Comparison of ENCODE assay signal across 21 cellular contexts in genomic region chr19:35165200-35166058, GRCh38. TPM values are rescaled to one million over a fixed set of nuclear protein-coding genes. Genes with fewer than 3 reads are reported as not detected.
DNase-seq lines count a peak whose midpoint lies in the region; ATAC-seq and TF ChIP-seq lines count a peak whose summit lies in the region.
"Had no signal": no experiment of that assay in that cellular context is flagged by ENCODE, and none has a peak within 500 bp of the region (broad histone marks: within the 10 kb centered on the region; RNA-seq: fewer than 3 reads in every experiment).

No MANE protein-coding gene starts in this region.

- H3K36me3 Mint-ChIP-seq in activated naive CD4-positive, alpha-beta T cell treated with anti-CD3 and anti-CD28 coated beads, Interleukin-2, amount 10 ng/mL, durations not matched to agents 7 days and 5 days: peaks cover 96% of the 10 kb centered on the region
- H3K36me3 Mint-ChIP-seq in T-helper 17 cell (ENCODE audit: low read depth): peaks cover 23% of the 10 kb centered on the region
- peaks cover 85% of the 10 kb centered on the region for H3K36me3 Mint-ChIP-seq in effector memory CD8-positive, alpha-beta T cell (ENCODE audit: insufficient read depth)
- peaks cover 78 to 96% of the 10 kb centered on the region in 2 donors for H3K36me3 Mint-ChIP-seq in stimulated activated naive B cell treated with anti-CD40 and anti-IgM and Interleukin-4, amounts not matched to agents 10 μg/mL and 1 μg/mL and 100 μg/mL, for 72 hours

- TF ChIP-seq CTCF in GM20000 (IDR thresholded peaks at IDR 0.05; ENCODE audit: extremely low read depth, missing control alignments): no peak

- H3K9me3 Mint-ChIP-seq in activated naive CD4-positive, alpha-beta T cell treated with anti-CD3 and anti-CD28 coated beads, Interleukin-2, amount 10 ng/mL, durations not matched to agents 7 days and 5 days: peaks cover 40% of the 10 kb centered on the region
- H3K9me3 Mint-ChIP-seq in effector memory CD8-positive, alpha-beta T cell: peaks cover 6 to 11% of the 10 kb centered on the region in 2 donors
- peaks cover 17 to 27% of the 10 kb centered on the region in 2 donors for H3K9me3 Mint-ChIP-seq in stimulated activated naive B cell treated with anti-CD40 and anti-IgM and Interleukin-4, amounts not matched to agents 10 μg/mL and 1 μg/mL and 100 μg/mL, for 72 hours

- peaks cover 5% of the 10 kb centered on the region for H3K9me3 ChIP-seq in T-helper 17 cell (ENCODE audit: control insufficient read depth, low read length, poor library complexity, severe bottlenecking)

- H3K4me1 Mint-ChIP-seq in activated naive CD4-positive, alpha-beta T cell treated with anti-CD3 and anti-CD28 coated beads, Interleukin-2, amount 10 ng/mL, durations not matched to agents 7 days and 5 days: peaks cover 75% of the 10 kb centered on the region
- peaks cover 31% of the 10 kb centered on the region for H3K4me1 Mint-ChIP-seq in T-helper 17 cell
- peaks cover 15 to 26% of the 10 kb centered on the region in 2 donors for H3K4me1 Mint-ChIP-seq in effector memory CD8-positive, alpha-beta T cell (ENCODE audit: low read depth in 2 of 2)
- H3K4me1 Mint-ChIP-seq in stimulated activated naive B cell treated with anti-CD40 and anti-IgM and Interleukin-4, amounts not matched to agents 10 μg/mL and 1 μg/mL and 100 μg/mL, for 72 hours: peaks cover 41 to 71% of the 10 kb centered on the region in 2 donors
- H3K4me1 Mint-ChIP-seq: GM23338 had no signal

- no peaks in the 10 kb centered on the region for H3K27me3 Mint-ChIP-seq in activated naive CD4-positive, alpha-beta T cell treated with anti-CD3 and anti-CD28 coated beads, Interleukin-2, amount 10 ng/mL, durations not matched to agents 7 days and 5 days
- no peaks in the 10 kb centered on the region for H3K27me3 Mint-ChIP-seq in T-helper 17 cell
- no peaks in the 10 kb centered on the region for H3K27me3 Mint-ChIP-seq in effector memory CD8-positive, alpha-beta T cell
- H3K27me3 Mint-ChIP-seq in stimulated activated naive B cell treated with anti-CD40 and anti-IgM and Interleukin-4, amounts not matched to agents 10 μg/mL and 1 μg/mL and 100 μg/mL, for 72 hours: no peaks in the 10 kb centered on the region

- ATAC-seq in T-helper 17 cell (no peak), HG03520 (IDR thresholded peaks at IDR 0.05; ENCODE audit: unreplicated experiment) (no peak)
- ATAC-seq in effector memory CD8-positive, alpha-beta T cell (replicated peaks): no peak
- no peak for ATAC-seq in stimulated activated naive B cell treated with anti-CD40 and anti-IgM and Interleukin-4, amounts not matched to agents 10 μg/mL and 1 μg/mL and 100 μg/mL, for 72 hours (replicated peaks)
- ATAC-seq: foreskin keratinocyte; GM23338; stimulated activated naive CD8-positive, alpha-beta T cell treated with anti-CD3 and anti-CD28 coated beads, Interleukin-15, Interleukin-2, amounts not matched to agents 100 U/mL and 50 U/mL, for 24 hours had no signal

- H3K27ac Mint-ChIP-seq in activated naive CD4-positive, alpha-beta T cell treated with anti-CD3 and anti-CD28 coated beads, Interleukin-2, amount 10 ng/mL, durations not matched to agents 7 days and 5 days: peak overlapping the region; percentile 83
- H3K27ac Mint-ChIP-seq in T-helper 17 cell: peak overlapping the region; percentile 37
- peak overlapping the region; percentile 18 to 28 for H3K27ac Mint-ChIP-seq in effector memory CD8-positive, alpha-beta T cell
- peak overlapping the region; percentile 48 for H3K27ac Mint-ChIP-seq in stimulated activated naive B cell treated with anti-CD40 and anti-IgM and Interleukin-4, amounts not matched to agents 10 μg/mL and 1 μg/mL and 100 μg/mL, for 72 hours
- H3K27ac Mint-ChIP-seq: GM23338 had no signal

- no peak overlapping the region for H3K4me3 Mint-ChIP-seq in activated naive CD4-positive, alpha-beta T cell treated with anti-CD3 and anti-CD28 coated beads, Interleukin-2, amount 10 ng/mL, durations not matched to agents 7 days and 5 days
- H3K4me3 Mint-ChIP-seq in T-helper 17 cell: no peak overlapping the region
- no peak overlapping the region for H3K4me3 Mint-ChIP-seq in effector memory CD8-positive, alpha-beta T cell
- no peak overlapping the region for H3K4me3 Mint-ChIP-seq in stimulated activated naive B cell treated with anti-CD40 and anti-IgM and Interleukin-4, amounts not matched to agents 10 μg/mL and 1 μg/mL and 100 μg/mL, for 72 hours
- H3K4me3 Mint-ChIP-seq: GM23338 had no signal

- DNase-seq in activated naive CD4-positive, alpha-beta T cell treated with anti-CD3 and anti-CD28 coated beads, Interleukin-2, amount 10 ng/mL, durations not matched to agents 7 days and 5 days: no peak
- no peak for DNase-seq in activated naive CD4-positive, alpha-beta T cell treated with anti-CD3 and anti-CD28 coated beads, Interleukin-2, amount 50 U/mL, for 16 hours
- DNase-seq in T-helper 17 cell: no peak
- DNase-seq in effector memory CD8-positive, alpha-beta T cell: no peak
- DNase-seq in stimulated activated naive B cell treated with anti-CD40 and anti-IgM and Interleukin-4, amounts not matched to agents 10 μg/mL and 1 μg/mL and 100 μg/mL, for 72 hours: no peak
- no peak for DNase-seq in retina
- no peak for DNase-seq in GM20000 (ENCODE audit: low spot score)
- DNase-seq: Caco-2, cortex of kidney, hypothalamus, Kasumi-1, NCI-H1105 treated with DMSO at 0.1 percent for 48 hours, NCI-H2171 treated with DMSO at 0.1 percent for 48 hours, NCI-H774, upper lobe of left lung had no signal

- CTCF ChIA-PET in activated naive CD4-positive, alpha-beta T cell treated with anti-CD3 and anti-CD28 coated beads, Interleukin-2, amount 10 ng/mL, durations not matched to agents 7 days and 5 days (lab: Charles Lee): interaction anchor here (1.0 kb wide), 1 partner anchor 11 kb away, joined by 3 read pairs; the partner anchor contains the start of gene FXYD5

RNA-seq across cellular contexts. Expression of gene FXYD5, which starts 10.9 kb away (rescaled TPM):
- total RNA-seq in T-helper 17 cell: 100 to 1,000 TPM; 533 to 557 TPM

RNA-seq across cellular contexts. Expression of gene FXYD7, which starts 22.4 kb away (rescaled TPM):
- total RNA-seq in T-helper 17 cell: 10 to 100 TPM; 17.1 to 20.6 TPM
- total RNA-seq: Caco-2, kidney epithelial cell, renal cortical epithelial cell had no signal

RNA-seq across cellular contexts. Expression of gene FXYD1, which starts 26.8 kb away (rescaled TPM):
- 1 to 10 TPM; 1.8 to 4.7 TPM for total RNA-seq in T-helper 17 cell
- total RNA-seq: Caco-2, kidney epithelial cell, renal cortical epithelial cell had no signal

RNA-seq across cellular contexts. Expression of gene LGI4, which starts 30.6 kb away (rescaled TPM):
- total RNA-seq in T-helper 17 cell: under 1 TPM; 0.39 to 0.52 TPM
- total RNA-seq: foreskin keratinocyte, kidney epithelial cell, renal cortical epithelial cell had no signal

RNA-seq across cellular contexts. Expression of gene FXYD3, which starts 49.8 kb away (rescaled TPM):
- not detected for total RNA-seq in T-helper 17 cell
- total RNA-seq: GM23338, renal cortical epithelial cell had no signal

Comparison
In these comparisons a context has a peak if more than half of its experiments do, and no peak if none do; other contexts are left out.
1. H3K27ac Mint-ChIP-seq: peak in every context shown above with its lines; median percentile 83 in activated naive CD4-positive, alpha-beta T cell treated with anti-CD3 and anti-CD28 coated beads, Interleukin-2, amount 10 ng/mL, durations not matched to agents 7 days and 5 days; 48 in stimulated activated naive B cell treated with anti-CD40 and anti-IgM and Interleukin-4, amounts not matched to agents 10 μg/mL and 1 μg/mL and 100 μg/mL, for 72 hours; 37 in T-helper 17 cell; 23 in effector memory CD8-positive, alpha-beta T cell.